8 cellular contexts compared by ENCODE assay signal in the genomic region with DNA sequence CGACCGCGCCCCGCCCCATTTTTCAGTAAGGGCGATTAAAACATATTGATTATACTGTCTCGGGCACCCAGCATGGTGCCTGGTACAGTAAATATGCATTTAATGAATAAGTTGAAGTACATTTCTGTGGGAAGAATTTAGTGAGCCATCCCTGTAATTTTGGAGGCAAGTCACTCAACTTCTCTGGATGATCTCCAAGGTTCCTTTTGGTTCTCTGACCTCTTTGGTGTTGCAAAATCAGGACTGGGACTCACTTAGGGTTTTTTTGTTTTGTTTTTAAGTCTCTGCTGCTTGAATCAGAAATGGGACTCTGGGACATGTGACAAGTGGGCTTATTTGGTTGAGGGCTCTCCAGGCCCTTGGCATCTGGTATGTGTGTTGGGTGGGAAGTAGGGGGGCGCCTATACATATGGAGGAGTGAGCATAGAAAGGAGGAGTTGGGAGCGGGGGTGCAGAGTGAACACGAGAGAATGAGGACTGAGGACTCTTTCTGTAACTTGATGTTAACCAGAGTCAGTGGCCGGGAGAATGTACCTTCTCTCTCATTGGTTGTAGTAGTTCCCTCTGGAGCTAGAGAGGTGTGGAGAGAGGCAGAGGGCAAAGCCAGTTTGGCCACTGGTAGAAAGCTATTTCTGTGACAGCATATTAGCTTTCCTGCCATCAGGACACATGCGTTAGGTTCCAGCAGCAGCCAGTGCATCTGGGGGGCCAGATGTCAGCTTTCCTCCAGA. TPM values are rescaled to one million over a fixed set of nuclear protein-coding genes. Genes with fewer than 3 reads are reported as not detected.
DNase-seq lines count a peak whose midpoint lies in the region; ATAC-seq and TF ChIP-seq lines count a peak whose summit lies in the region.
"Had no signal": no experiment of that assay in that cellular context is flagged by ENCODE, and none has a peak within 500 bp of the region (broad histone marks: within the 10 kb centered on the region; RNA-seq: fewer than 3 reads in every experiment).

No MANE protein-coding gene starts in this region.

- H3K4me3 Mint-ChIP-seq in H9 = peak overlapping the region; percentile 80 to 87
- H3K4me3 Mint-ChIP-seq in activated CD4-positive, alpha-beta memory T cell treated with anti-CD3 and anti-CD28 coated beads for 36 hours = peak overlapping the region; percentile 81
- peak overlapping the region; percentile 57 to 82 for H3K4me3 Mint-ChIP-seq in stimulated activated naive CD8-positive, alpha-beta T cell treated with anti-CD3 and anti-CD28 coated beads, Interleukin-15, amount 100 ng/mL, for 72 hours

- intact Hi-C loops in activated CD4-positive, alpha-beta memory T cell treated with anti-CD3 and anti-CD28 coated beads for 36 hours (cut with micrococcal nuclease) = loop anchor here (2.0 to 5.0 kb wide), 2 partner anchors 103 to 709 kb away; a partner anchor contains a TSS

- H3K4me3 ChIP-seq in right atrium auricular region = peak overlapping the region; percentile 79 to 87
- H3K4me3 ChIP-seq: mucosa of descending colon had no signal

- no peak overlapping the region for H3K4ac ChIP-seq in H9 (ENCODE audit: low read depth, low read length)

- H4K91ac ChIP-seq in H9 (ENCODE audit: insufficient read length, low read depth, low read length) = no peak overlapping the region

- no peak for ATAC-seq in stimulated activated naive CD8-positive, alpha-beta T cell treated with anti-CD3 and anti-CD28 coated beads, Interleukin-15, amount 100 ng/mL, for 72 hours
- ATAC-seq in GM21825 (IDR thresholded peaks at IDR 0.05; ENCODE audit: unreplicated experiment) = no peak
- ATAC-seq in HG03571 (IDR thresholded peaks at IDR 0.05; ENCODE audit: unreplicated experiment) = no peak

- H2BK5ac ChIP-seq in H9 (ENCODE audit: insufficient read length, low read length) = no peak overlapping the region

- no peak for DNase-seq in H9
- no peak for DNase-seq in activated CD4-positive, alpha-beta memory T cell treated with anti-CD3 and anti-CD28 coated beads for 36 hours
- no peak for DNase-seq in right atrium auricular region (ENCODE audit: low spot score)
- no peak for DNase-seq in stimulated activated naive CD8-positive, alpha-beta T cell treated with anti-CD3 and anti-CD28 coated beads, Interleukin-15, amount 100 ng/mL, for 72 hours
- DNase-seq in foreskin melanocyte = no peak

- no peak overlapping the region for H2AFZ ChIP-seq in H9 (ENCODE audit: low read length)

- H3K79me1 ChIP-seq in H9 (ENCODE audit: insufficient read depth, low read depth, low read length, poor library complexity, severe bottlenecking) = no peaks in the 10 kb centered on the region

- H3K27me3 ChIP-seq in H9 (ENCODE audit: insufficient read depth, low read length) = peaks cover 7% of the 10 kb centered on the region; the same call in 1 of the 2 replicates
- H3K27me3 ChIP-seq in right atrium auricular region = no peaks in the 10 kb centered on the region

- no peak overlapping the region for H3T11ph ChIP-seq in H9 (ENCODE audit: low read length)

- H3K79me2 ChIP-seq in H9 (ENCODE audit: insufficient read depth, low read length) = no peaks in the 10 kb centered on the region

- peaks cover 67% of the 10 kb centered on the region for H3K27me3 Mint-ChIP-seq in H9 (ENCODE audit: low read depth)
- H3K27me3 Mint-ChIP-seq in activated CD4-positive, alpha-beta memory T cell treated with anti-CD3 and anti-CD28 coated beads for 36 hours = no peaks in the 10 kb centered on the region
- peaks cover 27% of the 10 kb centered on the region for H3K27me3 Mint-ChIP-seq in stimulated activated naive CD8-positive, alpha-beta T cell treated with anti-CD3 and anti-CD28 coated beads, Interleukin-15, amount 100 ng/mL, for 72 hours

- no peaks in the 10 kb centered on the region; a peak in 1 of 7 replicates for H3K36me3 Mint-ChIP-seq in H9 (ENCODE audit: insufficient read depth in 1 of 3, low read depth in 3 of 3)
- no peaks in the 10 kb centered on the region for H3K36me3 Mint-ChIP-seq in activated CD4-positive, alpha-beta memory T cell treated with anti-CD3 and anti-CD28 coated beads for 36 hours

- H2AK5ac ChIP-seq in H9 (ENCODE audit: insufficient read length, low read length) = no peak overlapping the region

- no peak overlapping the region for H2BK20ac ChIP-seq in H9 (ENCODE audit: low read depth, low read length, poor library complexity, severe bottlenecking)

- H3K4me2 ChIP-seq in H9 (ENCODE audit: insufficient read depth, insufficient read length, low read length) = peak overlapping the region; percentile 67

- H3K9me3 ChIP-seq in H9 (ENCODE audit: control insufficient read depth, low read depth, low read length) (no peaks in the 10 kb centered on the region), right atrium auricular region (no peaks in the 10 kb centered on the region)
- H3K9me3 ChIP-seq: mucosa of descending colon had no signal

- H3K23me2 ChIP-seq in H9 (ENCODE audit: insufficient read length, low read depth, low read length, poor library complexity, severe bottlenecking) = peaks cover 19% of the 10 kb centered on the region

- H3K27ac Mint-ChIP-seq in H9 = no peak overlapping the region
- no peak overlapping the region for H3K27ac Mint-ChIP-seq in activated CD4-positive, alpha-beta memory T cell treated with anti-CD3 and anti-CD28 coated beads for 36 hours
- H3K27ac Mint-ChIP-seq in stimulated activated naive CD8-positive, alpha-beta T cell treated with anti-CD3 and anti-CD28 coated beads, Interleukin-15, amount 100 ng/mL, for 72 hours = no peak overlapping the region

- no peaks in the 10 kb centered on the region for H4K20me1 ChIP-seq in H9 (ENCODE audit: control insufficient read depth, insufficient read depth, insufficient read length)

- H2BK12ac ChIP-seq in H9 (ENCODE audit: insufficient read length, low read depth, low read length) = no peak overlapping the region

- TF ChIP-seq CTCF in H9 (conservative IDR thresholded peaks at IDR 0.05) = 0 out of 3 replicates have a peak, but pooled peaks have one; percentile 12
- TF ChIP-seq CTCF in right atrium auricular region (IDR thresholded peaks at IDR 0.05) = no peak

- H3K4me1 ChIP-seq in H9 (ENCODE audit: insufficient read depth, low read length) = peaks cover 4% of the 10 kb centered on the region; the same call in 1 of the 2 replicates
- H3K4me1 ChIP-seq in right atrium auricular region = peaks cover 0 to 54% of the 10 kb centered on the region in 2 donors

- H2BK15ac ChIP-seq in H9 (ENCODE audit: low read depth, low read length) = no peak overlapping the region

- H3K56ac ChIP-seq in H9 (ENCODE audit: insufficient read length, low read depth, low read length) = no peak overlapping the region

- H3K9ac ChIP-seq in H9 (ENCODE audit: extremely low read depth, insufficient read length, low read length) = no peak overlapping the region

- H3K36me3 ChIP-seq in right atrium auricular region = no peaks in the 10 kb centered on the region

- no peak overlapping the region for H2BK120ac ChIP-seq in H9 (ENCODE audit: low read depth, low read length, poor library complexity, severe bottlenecking)

- no CpG with 5 or more reads among the region's 11 CpGs for WGBS in H9 (ENCODE audit: extremely low coverage, insufficient read length, low lambda C conversion rate)

- H3K27ac ChIP-seq in H9 (ENCODE audit: insufficient read length, low read depth, low read length) = no peak overlapping the region
- H3K27ac ChIP-seq in right atrium auricular region = peak overlapping the region; percentile 94 to 96

- no peak overlapping the region for H3K23ac ChIP-seq in H9 (ENCODE audit: insufficient read length, low read depth, low read length)

- no peaks in the 10 kb centered on the region for H3K9me3 Mint-ChIP-seq in H9
- H3K9me3 Mint-ChIP-seq in activated CD4-positive, alpha-beta memory T cell treated with anti-CD3 and anti-CD28 coated beads for 36 hours = no peaks in the 10 kb centered on the region
- no peaks in the 10 kb centered on the region for H3K9me3 Mint-ChIP-seq in stimulated activated naive CD8-positive, alpha-beta T cell treated with anti-CD3 and anti-CD28 coated beads, Interleukin-15, amount 100 ng/mL, for 72 hours

- no peak overlapping the region for H3K14ac ChIP-seq in H9 (ENCODE audit: insufficient read depth, low read length)

- CTCF ChIA-PET in activated CD4-positive, alpha-beta memory T cell treated with anti-CD3 and anti-CD28 coated beads for 36 hours (lab: Charles Lee) = interaction anchor here (1.1 to 3.9 kb wide), 2 partner anchors 53 to 131 kb away, joined by 3 to 70 read pairs; no protein-coding TSS in a partner anchor

- H3K18ac ChIP-seq in H9 (ENCODE audit: insufficient read length, low read depth, low read length) = no peak overlapping the region

- no peak overlapping the region for H4K8ac ChIP-seq in H9 (replicated peaks; ENCODE audit: insufficient read length, low read depth, low read length)

- H3K4me1 Mint-ChIP-seq in H9 = peaks cover 45 to 54% of the 10 kb centered on the region in 2 experiments
- H3K4me1 Mint-ChIP-seq in activated CD4-positive, alpha-beta memory T cell treated with anti-CD3 and anti-CD28 coated beads for 36 hours (ENCODE audit: low read depth) = peaks cover 42% of the 10 kb centered on the region
- peaks cover 43% of the 10 kb centered on the region for H3K4me1 Mint-ChIP-seq in stimulated activated naive CD8-positive, alpha-beta T cell treated with anti-CD3 and anti-CD28 coated beads, Interleukin-15, amount 100 ng/mL, for 72 hours

- POLR2A ChIA-PET in activated CD4-positive, alpha-beta memory T cell treated with anti-CD3 and anti-CD28 coated beads for 36 hours (lab: Charles Lee) = interaction anchor here (2.4 kb wide), 1 partner anchor 116 kb away, joined by 8 read pairs; a partner anchor contains a TSS

- H4K5ac ChIP-seq in H9 (ENCODE audit: insufficient read length, low read depth, low read length) = no peak overlapping the region

RNA-seq across cellular contexts. Expression of a gene that starts 1.9 kb away (rescaled TPM):
- 7.8 and 8.0 TPM in 2 replicates for total RNA-seq in H9 (2021)
- total RNA-seq in activated CD4-positive, alpha-beta memory T cell treated with anti-CD3 and anti-CD28 coated beads for 36 hours = 1 to 10 TPM; 7.1 to 8.0 TPM
- 10 to 100 TPM; 36.1 to 43.5 TPM for total RNA-seq in right atrium auricular region

RNA-seq across cellular contexts. Expression of a gene that starts 49.8 kb away (rescaled TPM):
- total RNA-seq in H9 (2021) (10.0 and 10.5 TPM in 2 replicates), right atrium auricular region (1 to 10 TPM; 5.0 to 5.2 TPM)
- total RNA-seq in activated CD4-positive, alpha-beta memory T cell treated with anti-CD3 and anti-CD28 coated beads for 36 hours = 1 to 10 TPM; 7.9 to 8.3 TPM
